In genomic region chr10:49115015-49115795, GRCh38 we compare ENCODE assay signal across 8 cellular contexts. TPM values are rescaled to one million over a fixed set of nuclear protein-coding genes. Genes with fewer than 3 reads are reported as not detected.
DNase-seq lines count a peak whose midpoint lies in the region; ATAC-seq and TF ChIP-seq lines count a peak whose summit lies in the region.

Gene VSTM4, minus strand, starts transcription at chr10:49115522. Its CDS starts 37 bp downstream, at chr10:49115485.

- in situ Hi-C loops in GM13977 (cut with MboI; ENCODE audit: low pct_unique_long_range_greater_than_20kb, low sequenced_read_pairs, unreplicated experiment) (no loop called here), G401 (cut with HindIII; ENCODE audit: low sequenced_read_pairs) (no loop called here)

- peak; percentile 5 for TF ChIP-seq CTCF in GM13977 (IDR thresholded peaks at IDR 0.05; ENCODE audit: extremely low read depth, insufficient read depth, missing control alignments)
- no peak for TF ChIP-seq CTCF in fibroblast of lung (conservative IDR thresholded peaks at IDR 0.05 in 1 of 2, IDR thresholded peaks at IDR 0.05 in 1 of 2; ENCODE audit: low read depth in 1 of 2, low read length in 2 of 2)
- no peak for TF ChIP-seq CTCF in vagina (IDR thresholded peaks at IDR 0.05)

- no peaks in the 10 kb centered on the region for H3K36me3 Mint-ChIP-seq in T-helper 17 cell (ENCODE audit: low read depth)

- H3K4me3 Mint-ChIP-seq in T-helper 17 cell = peak within 1 kb of the TSS; percentile 78

- peaks cover 2% of the 10 kb centered on the region for H3K4me1 Mint-ChIP-seq in T-helper 17 cell

- H3K4me3 ChIP-seq in fibroblast of lung (replicated peaks in 1 of 4; ENCODE audit: control extremely low read depth in 1 of 4, insufficient read depth in 1 of 4, low read depth in 3 of 4, low read length in 4 of 4) = peak within 1 kb of the TSS; percentile 60 to 76 (median 70)
- H3K4me3 ChIP-seq in muscle layer of duodenum (ENCODE audit: low read depth in 1 of 2, low read length in 2 of 2) = peak within 1 kb of the TSS; percentile 65 to 67
- H3K4me3 ChIP-seq in vagina = peak within 1 kb of the TSS; percentile 54 to 87
- H3K4me3 ChIP-seq in Karpas-422 (ENCODE audit: low read length) = no peak within 1 kb of the TSS

- ATAC-seq in T-helper 17 cell = peak; percentile 62
- no peak for ATAC-seq in HG02840 (IDR thresholded peaks at IDR 0.05; ENCODE audit: low FRiP score, unreplicated experiment)

- H3K27ac Mint-ChIP-seq in T-helper 17 cell = no peak within 1 kb of the TSS

- TF ChIP-seq POLR2A in vagina (IDR thresholded peaks at IDR 0.05) = peak in 1 of 2 donors; percentile 19

- no peaks in the 10 kb centered on the region for H4K20me1 ChIP-seq in fibroblast of lung (ENCODE audit: control insufficient read depth, extremely low read depth, insufficient read depth, low read length)
- H4K20me1 ChIP-seq in Karpas-422 (ENCODE audit: insufficient read depth, low read depth, low read length) = no peaks in the 10 kb centered on the region

- intact Hi-C loops in vagina (cut with DNase I) = no loop called here

- H3K9me2 ChIP-seq in Karpas-422 (replicated peaks; ENCODE audit: insufficient read depth, low read length) = no peaks in the 10 kb centered on the region

- H3K27me3 ChIP-seq in fibroblast of lung (ENCODE audit: control insufficient read depth, insufficient read depth, low read length) (peaks cover 8% of the 10 kb centered on the region), muscle layer of duodenum (ENCODE audit: low read depth, low read length) (no peaks in the 10 kb centered on the region), vagina (no peaks in the 10 kb centered on the region), Karpas-422 (ENCODE audit: low read length) (no peaks in the 10 kb centered on the region)

- H3K79me2 ChIP-seq in fibroblast of lung (ENCODE audit: control insufficient read depth, insufficient read depth, low read length) = no peaks in the 10 kb centered on the region
- no peaks in the 10 kb centered on the region for H3K79me2 ChIP-seq in Karpas-422 (ENCODE audit: low read length)

- no peaks in the 10 kb centered on the region for H3K36me3 ChIP-seq in fibroblast of lung (ENCODE audit: control insufficient read depth, insufficient read depth, low read length)
- no peaks in the 10 kb centered on the region for H3K36me3 ChIP-seq in muscle layer of duodenum (ENCODE audit: control insufficient read depth in 1 of 2, insufficient read depth in 2 of 2, low read length in 2 of 2)
- H3K36me3 ChIP-seq in vagina = no peaks in the 10 kb centered on the region
- H3K36me3 ChIP-seq in Karpas-422 (ENCODE audit: insufficient read depth, low read length) = no peaks in the 10 kb centered on the region

- H3K27ac ChIP-seq in fibroblast of lung (ENCODE audit: insufficient read depth, low read length) (peak within 1 kb of the TSS; percentile 67), muscle layer of duodenum (ENCODE audit: low read length) (peak within 1 kb of the TSS; percentile 29), vagina (peak within 1 kb of the TSS; percentile 86), Karpas-422 (ENCODE audit: low read length) (no peak within 1 kb of the TSS)

- H3K4me1 ChIP-seq in fibroblast of lung (ENCODE audit: control insufficient read depth, extremely low read depth, insufficient read depth, low read length) (peaks cover 7% of the 10 kb centered on the region), muscle layer of duodenum (ENCODE audit: control insufficient read depth in 1 of 2, insufficient read depth in 2 of 2, low read length in 2 of 2) (peaks cover 0 to 11% of the 10 kb centered on the region in 2 donors), vagina (peaks cover 49% of the 10 kb centered on the region), Karpas-422 (ENCODE audit: low read length) (no peaks in the 10 kb centered on the region)

- H3K9ac ChIP-seq in fibroblast of lung (ENCODE audit: insufficient read depth, low read length) = peak within 1 kb of the TSS; percentile 71
- no peak within 1 kb of the TSS for H3K9ac ChIP-seq in Karpas-422 (ENCODE audit: low read length)

- H3K9me3 ChIP-seq in T-helper 17 cell (ENCODE audit: control insufficient read depth, low read length, poor library complexity, severe bottlenecking) (no peaks in the 10 kb centered on the region), fibroblast of lung (ENCODE audit: control insufficient read depth, insufficient read depth, low read depth, low read length) (no peaks in the 10 kb centered on the region), muscle layer of duodenum (ENCODE audit: control insufficient read depth in 1 of 2, low read length in 2 of 2) (no peaks in the 10 kb centered on the region), vagina (no peaks in the 10 kb centered on the region), Karpas-422 (ENCODE audit: low read length) (no peaks in the 10 kb centered on the region)

- peak within 1 kb of the TSS; percentile 71 for H2AFZ ChIP-seq in fibroblast of lung (ENCODE audit: low read length)
- H2AFZ ChIP-seq in Karpas-422 (ENCODE audit: low read length) = no peak within 1 kb of the TSS

- peak; percentile 76 for DNase-seq in GM13977 (ENCODE audit: low spot score)
- no peak for DNase-seq in T-helper 17 cell
- peak; percentile 33 to 47 for DNase-seq in fibroblast of lung (ENCODE audit: low read depth in 2 of 2)
- peak in 1 of 2 donors; percentile 95 for DNase-seq in vagina (ENCODE audit: extremely low spot score in 2 of 2)
- DNase-seq in Karpas-422 = no peak
- DNase-seq in G401 (ENCODE audit: low spot score) = no peak

- H3K27me3 Mint-ChIP-seq in T-helper 17 cell = peaks cover 38% of the 10 kb centered on the region

- H3K4me2 ChIP-seq in fibroblast of lung (ENCODE audit: extremely low read depth, insufficient read depth, low read length) (peak within 1 kb of the TSS; percentile 79), Karpas-422 (ENCODE audit: low read depth, low read length, poor library complexity, severe bottlenecking) (no peak within 1 kb of the TSS)

RNA-seq across cellular contexts. Expression of gene VSTM4, which starts in this region (rescaled TPM):
- total RNA-seq in T-helper 17 cell (not detected), fibroblast of lung (4.4 and 8.1 TPM in 2 replicates), vagina (14.0 TPM)
- polyA plus RNA-seq in fibroblast of lung = 4.5 and 27.9 TPM in 2 replicates
- polyA plus RNA-seq in fibroblast of lung (2012) = 4.1 and 25.2 TPM in 2 replicates
- 3.7 and 19.5 TPM in 2 replicates for polyA minus RNA-seq in fibroblast of lung (ENCODE audit: low replicate concordance)
- not detected in 2 replicates for total RNA-seq in Karpas-422 (2014; rRNA removed; shearing (Covaris generic); ENCODE audit: low replicate concordance)
- total RNA-seq in G401 (2014; rRNA removed; shearing (Covaris generic)) = not detected in 2 replicates

Comparison
In these comparisons a context has a peak if more than half of its experiments do, and no peak if none do; other contexts are left out.
1. Peak in ATAC-seq in T-helper 17 cell; RNA of the gene not detected or under 1 TPM.
2. DNase-seq: peak in GM13977 (single experiment) and fibroblast of lung (2 of 2); none in T-helper 17 cell (0 of 3), Karpas-422 (single experiment) and G401 (single experiment).